In genomic region chr4:169611991-169612868, GRCh38 we compare ENCODE assay signal across 8 cellular contexts. TPM values are rescaled to one million over a fixed set of nuclear protein-coding genes. Genes with fewer than 3 reads are reported as not detected.
DNase-seq lines count a peak whose midpoint lies in the region; TF ChIP-seq lines count a peak whose summit lies in the region.

Gene NEK1, minus strand, starts transcription at chr4:169612583. Its CDS starts 9,953 bp downstream, at chr4:169602630.

- no peak for TF ChIP-seq CTCF in HFF-Myc (IDR thresholded peaks at IDR 0.05; ENCODE audit: low read depth, low read length, missing control alignments)

- peak within 1 kb of the TSS; percentile 68 for H3K4me3 ChIP-seq in HFF-Myc (replicated peaks; ENCODE audit: low read depth, low read length)

- DNase-seq in GM03348 (ENCODE audit: low spot score) (peak; percentile 96), HFF-Myc (ENCODE audit: extremely low read depth, low read depth) (no peak), NAMALWA (ENCODE audit: low spot score) (peak; percentile 90), SK-MEL-5 (ENCODE audit: low read depth, low spot score) (peak; percentile 88), germinal center (ENCODE audit: low spot score) (peak; percentile 92), non-pigmented ciliary epithelial cell (ENCODE audit: low read depth) (peak; percentile 36), superior temporal gyrus (ENCODE audit: extremely low spot score) (peak; percentile 89)
- peak; percentile 87 for DNase-seq in activated naive CD4-positive, alpha-beta T cell treated with Interleukin-2 at 50 U/mL for 16 hours

- in situ Hi-C loops in SK-MEL-5 (cut with HindIII; ENCODE audit: low pct_unique_long_range_greater_than_20kb, low sequenced_read_pairs), result no loop called here

RNA-seq across cellular contexts. Expression of gene NEK1, which starts in this region (rescaled TPM):
- 7.6 and 8.5 TPM in 2 replicates for total RNA-seq in SK-MEL-5 (2014; rRNA removed; shearing (Covaris generic))
- 7.0 and 10.0 TPM in 2 replicates for polyA plus RNA-seq in SK-MEL-5 (2015; cell fraction: cytosol; rRNA removed)
- 14.8 and 19.1 TPM in 2 replicates for polyA plus RNA-seq in SK-MEL-5 (2015; cell fraction: nucleus; rRNA removed)
